Comparison of ENCODE assay signal across 18 cellular contexts in genomic region chr2:216827073-216827725, GRCh38. TPM values are rescaled to one million over a fixed set of nuclear protein-coding genes. Genes with fewer than 3 reads are reported as not detected.
A peak's percentile ranks its signal among the peaks of the same experiment; 100 is the strongest.
DNase-seq lines count a peak whose midpoint lies in the region; ATAC-seq and TF ChIP-seq lines count a peak whose summit lies in the region.
"Had no signal": no experiment of that assay in that cellular context is flagged by ENCODE, and none has a peak within 500 bp of the region (broad histone marks: within the 10 kb centered on the region; RNA-seq: fewer than 3 reads in every experiment).

No MANE protein-coding gene starts in this region.

- no peak overlapping the region for H3K4me2 ChIP-seq in GM23338
- 0 out of 2 replicates have a peak overlapping the region, but pooled peaks have one; percentile 23 for H3K4me2 ChIP-seq in SK-N-SH

- no peaks in the 10 kb centered on the region for H3K36me3 Mint-ChIP-seq in GM23338 (ENCODE audit: low read depth)
- H3K36me3 Mint-ChIP-seq: brain; CD4-positive, CD25-positive, alpha-beta regulatory T cell; IgD-negative memory B cell had no signal

- DNase-seq in GM23338 (ENCODE audit: low spot score) (no peak), SK-N-SH (no peak), fibroblast of peridontal ligament (ENCODE audit: extremely low read depth) (peak; percentile 8), thyroid gland (peak; percentile 77 to 80), NCI-H128 (lab: John Stamatoyannopoulos, UW; ENCODE audit: unreplicated experiment) (no peak), SW480 (ENCODE audit: low spot score) (no peak)
- DNase-seq: activated CD4-positive, alpha-beta T cell treated with anti-CD3 and anti-CD28 coated beads for 4 hours; activated naive CD4-positive, alpha-beta T cell treated with anti-CD3 and anti-CD28 coated beads for 36 hours; CD4-positive, CD25-positive, alpha-beta regulatory T cell; lower lobe of right lung; NCI-H1048; nephron progenitor cell; Right ventricle myocardium superior had no signal

- no peak for TF ChIP-seq CTCF in GM23338 (conservative IDR thresholded peaks at IDR 0.05; ENCODE audit: low read depth in 2 of 2)
- TF ChIP-seq CTCF in SK-N-SH (IDR thresholded peaks at IDR 0.05) = no peak
- TF ChIP-seq CTCF in thyroid gland (IDR thresholded peaks at IDR 0.05) = no peak

- no peak overlapping the region for H3K9ac ChIP-seq in SK-N-SH

- H3K9me2 ChIP-seq in GM23338 (ENCODE audit: insufficient read depth) = peaks cover 11% of the 10 kb centered on the region; the same call in 1 of the 2 replicates
- H3K9me2 ChIP-seq in SK-N-SH = no peaks in the 10 kb centered on the region

- no peaks in the 10 kb centered on the region for H3K9me3 Mint-ChIP-seq in GM23338
- H3K9me3 Mint-ChIP-seq: activated naive CD4-positive, alpha-beta T cell treated with anti-CD3 and anti-CD28 coated beads for 36 hours; IgD-negative memory B cell; nephron progenitor cell had no signal

- 59% methylated on average over 6 of the region's 6 CpGs for WGBS in SK-N-SH (ENCODE audit: low lambda C conversion rate)
- WGBS in thyroid gland, 2 donors = 47 to 50% methylated on average over 6 of the region's 6 CpGs

- H3K4me3 ChIP-seq in GM23338 = no peak overlapping the region
- H3K4me3 ChIP-seq in SK-N-SH (ENCODE audit: low read depth in 2 of 2, low read length in 1 of 2) = no peak overlapping the region
- H3K4me3 ChIP-seq in thyroid gland (replicated peaks in 1 of 3) = no peak overlapping the region
- H3K4me3 ChIP-seq: GM12878, lower lobe of right lung had no signal

- H3K4me1 Mint-ChIP-seq in GM23338 = peaks cover 7% of the 10 kb centered on the region; the same call in 2 of the 3 replicates
- H3K4me1 Mint-ChIP-seq: CD4-positive, CD25-positive, alpha-beta regulatory T cell had no signal

- intact Hi-C loops in thyroid gland (cut with DNase I) = no loop called here

- H3K36me3 ChIP-seq in GM23338 (ENCODE audit: insufficient read depth) (no peaks in the 10 kb centered on the region), SK-N-SH (replicated peaks in 1 of 2; ENCODE audit: control insufficient read depth in 1 of 2, insufficient read depth in 2 of 2, low read length in 1 of 2) (no peaks in the 10 kb centered on the region), thyroid gland (no peaks in the 10 kb centered on the region)
- H3K36me3 ChIP-seq: lower lobe of right lung had no signal

- no peak for TF ChIP-seq EP300 in SK-N-SH (IDR thresholded peaks at IDR 0.05; ENCODE audit: borderline replicate concordance in 1 of 2, low read depth in 1 of 2, low read length in 1 of 2)

- no peaks in the 10 kb centered on the region for H3K4me1 ChIP-seq in GM23338 (ENCODE audit: insufficient read depth)
- peaks cover 7 to 12% of the 10 kb centered on the region in 2 experiments; a peak in 2 of 4 replicates for H3K4me1 ChIP-seq in SK-N-SH (ENCODE audit: control insufficient read depth in 1 of 2, insufficient read depth in 2 of 2, low read depth in 1 of 2, low read length in 1 of 2)
- peaks cover 37 to 38% of the 10 kb centered on the region in 2 donors for H3K4me1 ChIP-seq in thyroid gland
- H3K4me1 ChIP-seq: lower lobe of right lung had no signal

- no peaks in the 10 kb centered on the region for H3K27me3 ChIP-seq in GM23338 (ENCODE audit: insufficient read depth)
- no peaks in the 10 kb centered on the region for H3K27me3 ChIP-seq in SK-N-SH (ENCODE audit: insufficient read depth)
- no peaks in the 10 kb centered on the region for H3K27me3 ChIP-seq in thyroid gland

- H3F3A ChIP-seq in GM23338 (replicated peaks; ENCODE audit: low read depth) (no peaks in the 10 kb centered on the region), SK-N-SH (replicated peaks; ENCODE audit: insufficient read depth) (no peaks in the 10 kb centered on the region)

- TF ChIP-seq RAD21 in SK-N-SH (IDR thresholded peaks at IDR 0.05; ENCODE audit: low read length) = no peak

- POLR2A ChIA-PET in SK-N-SH (lab: Yijun Ruan, JAX) = no interaction called here

- no peaks in the 10 kb centered on the region for H3K79me2 ChIP-seq in GM23338 (replicated peaks; ENCODE audit: insufficient read depth)
- no peaks in the 10 kb centered on the region for H3K79me2 ChIP-seq in SK-N-SH (ENCODE audit: insufficient read depth)

- H4K20me1 ChIP-seq in GM23338 (replicated peaks; ENCODE audit: insufficient read depth) = no peaks in the 10 kb centered on the region
- H4K20me1 ChIP-seq in SK-N-SH (ENCODE audit: insufficient read depth) = no peaks in the 10 kb centered on the region

- no peak overlapping the region for H3K4me3 Mint-ChIP-seq in GM23338
- H3K4me3 Mint-ChIP-seq: activated naive CD4-positive, alpha-beta T cell treated with anti-CD3 and anti-CD28 coated beads for 36 hours; brain; IgD-negative memory B cell; nephron progenitor cell had no signal

- CTCF ChIA-PET in SK-N-SH (lab: Yijun Ruan, JAX) = interaction anchor here (1.0 to 1.1 kb wide), 2 partner anchors 22 to 49 kb away, joined by 3 read pairs; no protein-coding TSS in a partner anchor

- no peak for TF ChIP-seq POLR2A in thyroid gland (IDR thresholded peaks at IDR 0.05)

- peak overlapping the region; percentile 78 for H2AFZ ChIP-seq in GM23338
- no peak overlapping the region for H2AFZ ChIP-seq in SK-N-SH (ENCODE audit: low read depth)

- H3K27ac Mint-ChIP-seq in GM23338 = no peak overlapping the region
- H3K27ac Mint-ChIP-seq: activated naive CD4-positive, alpha-beta T cell treated with anti-CD3 and anti-CD28 coated beads for 36 hours; CD4-positive, CD25-positive, alpha-beta regulatory T cell; nephron progenitor cell had no signal

- peaks cover under 1% of the 10 kb centered on the region for H3K27me3 Mint-ChIP-seq in GM23338 (ENCODE audit: insufficient read depth, low read depth, poor library complexity)
- H3K27me3 Mint-ChIP-seq: CD4-positive, CD25-positive, alpha-beta regulatory T cell had no signal

- ATAC-seq in GM23338 (peak; percentile 34), HG02623 (IDR thresholded peaks at IDR 0.05; ENCODE audit: unreplicated experiment) (no peak)
- ATAC-seq: GM12878, HCT116, lower lobe of right lung had no signal

- no peak overlapping the region for H3K27ac ChIP-seq in GM23338 (ENCODE audit: low read depth)
- H3K27ac ChIP-seq in SK-N-SH (ENCODE audit: low read depth in 2 of 2, low read length in 1 of 2) = no peak overlapping the region; a peak in 1 of 4 replicates
- peak overlapping the region; percentile 25 to 53 (median 32) for H3K27ac ChIP-seq in thyroid gland
- H3K27ac ChIP-seq: lower lobe of right lung had no signal

- no peaks in the 10 kb centered on the region for H3K9me3 ChIP-seq in SK-N-SH
- H3K9me3 ChIP-seq in thyroid gland = no peaks in the 10 kb centered on the region
- H3K9me3 ChIP-seq: lower lobe of right lung had no signal

TF ChIP-seq in GM23338, 12 proteins besides CTCF, POLR2A, EP300 and RAD21 (continues in another document):
- TF ChIP-seq CREB1 (CRISPR knock-in tag; IDR thresholded peaks at IDR 0.05; ENCODE audit: low read depth) = no peak
- TF ChIP-seq NANOG (IDR thresholded peaks at IDR 0.05; ENCODE audit: borderline replicate concordance) = no peak
- TF ChIP-seq JUNB (IDR thresholded peaks at IDR 0.05; ENCODE audit: unreplicated experiment) = no peak
- TF ChIP-seq ZNF114 (CRISPR knock-in tag; IDR thresholded peaks at IDR 0.05) = no peak
- TF ChIP-seq STAT1 (IDR thresholded peaks at IDR 0.05; ENCODE audit: unreplicated experiment) = no peak

TF ChIP-seq in SK-N-SH, 30 proteins besides CTCF, POLR2A, EP300 and RAD21:
- no peak for TF ChIP-seq GABPA (IDR thresholded peaks at IDR 0.05; ENCODE audit: low read depth)
- no peak for TF ChIP-seq CHD2 (IDR thresholded peaks at IDR 0.05; ENCODE audit: low read length, partially characterized antibody)
- no peak for TF ChIP-seq GATA2 (CRISPR knock-in tag; IDR thresholded peaks at IDR 0.05)
- TF ChIP-seq RXRA (IDR thresholded peaks at IDR 0.05; ENCODE audit: borderline replicate concordance, low read depth) = no peak
- TF ChIP-seq USF2 (IDR thresholded peaks at IDR 0.05; ENCODE audit: borderline replicate concordance, low read depth, low read length) = no peak
- no peak for TF ChIP-seq FOSL2 (IDR thresholded peaks at IDR 0.05; ENCODE audit: borderline replicate concordance, low read depth)
- TF ChIP-seq EZH2phosphoT487 (IDR thresholded peaks at IDR 0.05; ENCODE audit: borderline replicate concordance, low read depth) = no peak
- TF ChIP-seq IRF3 (IDR thresholded peaks at IDR 0.05; ENCODE audit: low read depth, low read length) = no peak
- no peak for TF ChIP-seq SIN3A (IDR thresholded peaks at IDR 0.05; ENCODE audit: borderline replicate concordance, low read depth, low read length)
- TF ChIP-seq MEF2A (IDR thresholded peaks at IDR 0.05; ENCODE audit: borderline replicate concordance, low read depth) = no peak
- no peak for TF ChIP-seq ELF1 (IDR thresholded peaks at IDR 0.05)
- TF ChIP-seq JUND (IDR thresholded peaks at IDR 0.05) = no peak
- no peak for TF ChIP-seq POLR2AphosphoS5 (IDR thresholded peaks at IDR 0.05; ENCODE audit: low read depth, low read length)
- no peak for TF ChIP-seq FOXJ3 (CRISPR knock-in tag; IDR thresholded peaks at IDR 0.05)
- no peak for TF ChIP-seq NRF1 (IDR thresholded peaks at IDR 0.05; ENCODE audit: low read depth, low read length)

RNA-seq across cellular contexts. Expression of gene TNP1, which starts 32.7 kb away (rescaled TPM):
- not detected in 2 replicates for total RNA-seq in GM23338 (2014; rRNA removed; shearing (Covaris generic))
- not detected in 2 replicates for polyA plus RNA-seq in GM23338 (2016; fragmentation: Nextera tagmentation; extraction: Ambion mirVana)
- not detected in 2 replicates for polyA plus RNA-seq in SK-N-SH (2012; rRNA removed)
- polyA plus RNA-seq in SK-N-SH (2012; cell fraction: cytosol; rRNA removed) = not detected in 2 replicates
- not detected in 2 replicates for polyA plus RNA-seq in SK-N-SH (2012; cell fraction: nucleus; rRNA removed)
- total RNA-seq in thyroid gland = 10 to 100 TPM in 1 of 4 donors, 1 to 10 TPM in 1, not detected in 2; 7.1 to 79.1 TPM
- total RNA-seq: activated naive CD4-positive, alpha-beta T cell treated with anti-CD3 and anti-CD28 coated beads for 36 hours; CD4-positive, CD25-positive, alpha-beta regulatory T cell; GM12878; lower lobe of right lung; Right ventricle myocardium superior had no signal
- polyA plus RNA-seq: CD4-positive, CD25-positive, alpha-beta regulatory T cell; GM12878; IgD-negative memory B cell had no signal

Comparison
In these comparisons a context has a peak if more than half of its experiments do, and no peak if none do; other contexts are left out.
1. DNase-seq: peak in fibroblast of peridontal ligament (single experiment) and thyroid gland (2 of 2); none in GM23338 (single experiment), SK-N-SH (single experiment), NCI-H128 (single experiment) and SW480 (single experiment).
2. H3K27ac ChIP-seq: peak in thyroid gland (3 of 3); none in GM23338 (single experiment) and SK-N-SH (0 of 2).